ENCODE assay signal across 1 cellular context in genomic region chr5:123875444-123876264, GRCh38.
TF ChIP-seq lines count a peak whose summit lies in the region.

No MANE protein-coding gene starts in this region.

TF ChIP-seq in HepG2, 621 proteins besides CTCF, POLR2A, EP300 and RAD21 (continued from another document and continues in another):
- TF ChIP-seq KLF13 (CRISPR knock-in tag; IDR thresholded peaks at IDR 0.05) (no peak), JUN (CRISPR knock-in tag; IDR thresholded peaks at IDR 0.05) (no peak), SALL1 (CRISPR knock-in tag; IDR thresholded peaks at IDR 0.05) (peak; percentile 29; the same call in 1 of the 2 replicates), SOX5 (CRISPR knock-in tag; IDR thresholded peaks at IDR 0.05; ENCODE audit: borderline replicate concordance) (no peak), PHF21A (CRISPR knock-in tag; IDR thresholded peaks at IDR 0.05) (peak; percentile 37; the same call in 1 of the 2 replicates), FLYWCH1 (CRISPR knock-in tag; IDR thresholded peaks at IDR 0.05) (no peak), RFX3 (CRISPR knock-in tag; IDR thresholded peaks at IDR 0.05) (no peak), THYN1 (CRISPR knock-in tag; IDR thresholded peaks at IDR 0.05; ENCODE audit: borderline replicate concordance, low read depth) (no peak), ZNF605 (CRISPR knock-in tag; IDR thresholded peaks at IDR 0.05) (no peak), ZNF446 (CRISPR knock-in tag; IDR thresholded peaks at IDR 0.05) (no peak), REXO4 (CRISPR knock-in tag; IDR thresholded peaks at IDR 0.05; ENCODE audit: borderline replicate concordance) (no peak), BCL6 (CRISPR knock-in tag; IDR thresholded peaks at IDR 0.05) (no peak; the same call in 1 of the 2 replicates), NBN (conservative IDR thresholded peaks at IDR 0.05) (no peak), BRCA1 (CRISPR knock-in tag; IDR thresholded peaks at IDR 0.05) (no peak), SMC3 (IDR thresholded peaks at IDR 0.05; ENCODE audit: low read length) (no peak), HMG20A (CRISPR knock-in tag; IDR thresholded peaks at IDR 0.05; ENCODE audit: borderline replicate concordance) (no peak), HOXA5 (CRISPR knock-in tag; IDR thresholded peaks at IDR 0.05) (no peak), ZMYM3 (CRISPR knock-in tag; IDR thresholded peaks at IDR 0.05) (0 out of 2 replicates have a peak, but pooled peaks have one; percentile 39), THAP9 (CRISPR knock-in tag; IDR thresholded peaks at IDR 0.05; ENCODE audit: borderline replicate concordance) (no peak), ZNF710 (CRISPR knock-in tag; IDR thresholded peaks at IDR 0.05; ENCODE audit: borderline replicate concordance) (peak; percentile 73; the same call in 1 of the 2 replicates), HNF1A (IDR thresholded peaks at IDR 0.05; ENCODE audit: low read depth) (peak; percentile 26; the same call in 1 of the 2 replicates), HNF1A (CRISPR knock-in tag; IDR thresholded peaks at IDR 0.05; ENCODE audit: borderline replicate concordance) (peak; percentile 21; the same call in 1 of the 2 replicates), FOXP1 (IDR thresholded peaks at IDR 0.05) (no peak), FOXP1 (CRISPR knock-in tag; IDR thresholded peaks at IDR 0.05) (peak; percentile 33; the same call in 1 of the 2 replicates), ATF7-NPFF (CRISPR knock-in tag; IDR thresholded peaks at IDR 0.05; ENCODE audit: low read depth) (no peak), FOXJ3 (CRISPR knock-in tag; IDR thresholded peaks at IDR 0.05; ENCODE audit: borderline replicate concordance) (no peak), ZNF609 (CRISPR knock-in tag; IDR thresholded peaks at IDR 0.05; ENCODE audit: borderline replicate concordance) (no peak), ARID3A (IDR thresholded peaks at IDR 0.05; ENCODE audit: low read depth, low read length) (no peak), ZNF547 (CRISPR knock-in tag; IDR thresholded peaks at IDR 0.05) (no peak), ZNF772 (CRISPR knock-in tag; IDR thresholded peaks at IDR 0.05) (peak; percentile 35; the same call in 1 of the 2 replicates), ZBTB25 (CRISPR knock-in tag; IDR thresholded peaks at IDR 0.05) (no peak), ZNF276 (CRISPR knock-in tag; IDR thresholded peaks at IDR 0.05; ENCODE audit: low read depth) (no peak), ZNF513 (CRISPR knock-in tag; conservative IDR thresholded peaks at IDR 0.05) (no peak), MBD4 (IDR thresholded peaks at IDR 0.05; ENCODE audit: borderline replicate concordance, low read length) (no peak), AGO1 (IDR thresholded peaks at IDR 0.05; ENCODE audit: low read depth, low read length, poor library complexity, severe bottlenecking) (no peak), DR1 (CRISPR knock-in tag; IDR thresholded peaks at IDR 0.05) (no peak), NONO (IDR thresholded peaks at IDR 0.05) (no peak), NONO (CRISPR knock-in tag; conservative IDR thresholded peaks at IDR 0.05) (no peak), ZNF33A (CRISPR knock-in tag; IDR thresholded peaks at IDR 0.05; ENCODE audit: borderline replicate concordance) (no peak), ZNF616 (CRISPR knock-in tag; IDR thresholded peaks at IDR 0.05; ENCODE audit: low read depth) (no peak), TAF15 (IDR thresholded peaks at IDR 0.05; ENCODE audit: low read depth, low read length, poor library complexity, severe bottlenecking) (no peak), PHF20 (CRISPR knock-in tag; IDR thresholded peaks at IDR 0.05) (no peak), SUZ12 (IDR thresholded peaks at IDR 0.05; ENCODE audit: low read depth, low read length) (no peak)
